Comparison of ENCODE assay signal across 28 cellular contexts in the genomic region with DNA sequence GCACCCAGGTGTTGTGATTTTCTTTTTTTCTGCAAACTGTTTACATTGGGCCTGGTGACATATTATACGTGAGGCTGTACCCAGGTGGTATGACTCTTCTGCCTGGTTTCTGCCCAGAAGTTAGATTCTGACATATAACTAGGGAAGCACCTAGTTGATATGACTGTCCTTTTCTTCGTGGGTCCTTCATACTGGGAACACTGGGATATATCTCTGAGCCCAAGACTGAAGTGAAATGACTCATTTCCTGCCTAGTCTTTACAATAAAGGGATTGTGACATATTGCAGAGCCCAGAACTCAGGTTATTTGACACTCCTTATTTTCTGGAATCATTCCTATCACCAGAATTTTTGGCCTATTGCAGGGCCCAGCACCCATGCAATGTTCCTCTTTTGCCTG.
DNase-seq lines count a peak whose midpoint lies in the region; ATAC-seq, FAIRE-seq and TF ChIP-seq lines count a peak whose summit lies in the region.
"Had no signal": no experiment of that assay in that cellular context is flagged by ENCODE, and none has a peak within 500 bp of the region (broad histone marks: within the 10 kb centered on the region; RNA-seq: fewer than 3 reads in every experiment).

No MANE protein-coding gene starts in this region.

- H3K27me3 ChIP-seq in bronchial epithelial cell (ENCODE audit: control insufficient read depth, insufficient read depth, low read length): no peaks in the 10 kb centered on the region

- H3K4me3 Mint-ChIP-seq in activated CD8-positive, alpha-beta T cell treated with anti-CD3 and anti-CD28 coated beads for 36 hours: no peak overlapping the region
- H3K4me3 Mint-ChIP-seq: B cell; CD8-positive, alpha-beta T cell; GM23338; H9; HFFc6 had no signal

- H3K4me3 ChIP-seq in bronchial epithelial cell (ENCODE audit: low read depth, low read length): no peak overlapping the region
- H3K4me3 ChIP-seq: GM23338 had no signal

- CTCF ChIA-PET in activated CD8-positive, alpha-beta T cell treated with anti-CD3 and anti-CD28 coated beads for 36 hours (lab: Charles Lee): no interaction called here

- POLR2A ChIA-PET in activated CD8-positive, alpha-beta T cell treated with anti-CD3 and anti-CD28 coated beads for 36 hours (lab: Charles Lee): no interaction called here

- peaks cover 1% of the 10 kb centered on the region for H3K36me3 Mint-ChIP-seq in activated CD8-positive, alpha-beta T cell treated with anti-CD3 and anti-CD28 coated beads for 36 hours (ENCODE audit: low read depth)
- H3K36me3 Mint-ChIP-seq: CD8-positive, alpha-beta T cell had no signal

- DNase-seq in ELR (ENCODE audit: low read depth): peak; percentile 1
- peak; percentile 75 for DNase-seq in HT1080 (ENCODE audit: low read depth)
- peak; percentile 68 for DNase-seq in bronchial epithelial cell (ENCODE audit: low read depth)
- DNase-seq in glomerular visceral epithelial cell (ENCODE audit: extremely low spot score): peak; percentile 12
- DNase-seq in NCI-H2081 (lab: John Stamatoyannopoulos, UW): no peak
- no peak for DNase-seq in activated CD8-positive, alpha-beta T cell treated with anti-CD3 and anti-CD28 coated beads for 36 hours
- DNase-seq: Caco-2; CD8-positive, alpha-beta T cell; H9; HFFc6; Karpas-422; NCI-H1092 treated with DMSO at 0.1 percent for 48 hours; NCI-H1436; NCI-H187; NCI-H2171 treated with DMSO at 0.1 percent for 48 hours; NCI-H526; NCI-H82; NK-92 treated with Interleukin-12 subunit alpha and Interleukin-12 subunit beta, amount 100 ng/mL, for 24 hours; PC-3; RPMI8226; SHP77 treated with DMSO at 0.1 percent for 48 hours had no signal

- no peak for ATAC-seq in GM21717 (IDR thresholded peaks at IDR 0.05; ENCODE audit: unreplicated experiment)
- ATAC-seq in HG02885 (IDR thresholded peaks at IDR 0.05; ENCODE audit: poor library complexity, unreplicated experiment): no peak
- no peak for ATAC-seq in activated CD8-positive, alpha-beta T cell treated with anti-CD3 and anti-CD28 coated beads for 36 hours
- ATAC-seq: CD8-positive, alpha-beta T cell; GM23338; HepG2; PC-3 had no signal

- H3K36me3 ChIP-seq in bronchial epithelial cell (ENCODE audit: control insufficient read depth, insufficient read depth, low read length): no peaks in the 10 kb centered on the region

- H3K4me1 Mint-ChIP-seq in activated CD8-positive, alpha-beta T cell treated with anti-CD3 and anti-CD28 coated beads for 36 hours (ENCODE audit: low read depth): no peaks in the 10 kb centered on the region
- H3K4me1 Mint-ChIP-seq: B cell, GM23338, H9 had no signal

- intact Hi-C loops in activated CD8-positive, alpha-beta T cell treated with anti-CD3 and anti-CD28 coated beads for 36 hours (cut with micrococcal nuclease): no loop called here

- H3K27me3 Mint-ChIP-seq in activated CD8-positive, alpha-beta T cell treated with anti-CD3 and anti-CD28 coated beads for 36 hours: no peaks in the 10 kb centered on the region
- H3K27me3 Mint-ChIP-seq: B cell had no signal

- no peak overlapping the region for H3K27ac Mint-ChIP-seq in activated CD8-positive, alpha-beta T cell treated with anti-CD3 and anti-CD28 coated beads for 36 hours
- H3K27ac Mint-ChIP-seq: B cell; CD8-positive, alpha-beta T cell; GM23338; H9; HFFc6 had no signal

- no peak for TF ChIP-seq CTCF in bronchial epithelial cell (IDR thresholded peaks at IDR 0.05; ENCODE audit: insufficient read depth, low read length, severe bottlenecking)
- no peak for TF ChIP-seq CTCF in activated CD8-positive, alpha-beta T cell treated with anti-CD3 and anti-CD28 coated beads for 36 hours (IDR thresholded peaks at IDR 0.05)

- H3K9me3 Mint-ChIP-seq in activated CD8-positive, alpha-beta T cell treated with anti-CD3 and anti-CD28 coated beads for 36 hours: no peaks in the 10 kb centered on the region
- H3K9me3 Mint-ChIP-seq: CD8-positive, alpha-beta T cell; GM23338; H9 had no signal

- no peak for FAIRE-seq in bronchial epithelial cell (lab: Jason Lieb, UNC)
- FAIRE-seq: GM12892, GM19239, HepG2 had no signal

Comparison
In these comparisons a context has a peak if more than half of its experiments do, and no peak if none do; other contexts are left out.
1. DNase-seq: peak in ELR (single experiment), HT1080 (single experiment), bronchial epithelial cell (single experiment) and glomerular visceral epithelial cell (single experiment); none in NCI-H2081 (0 of 2) and activated CD8-positive, alpha-beta T cell treated with anti-CD3 and anti-CD28 coated beads for 36 hours (single experiment).